Comparison of ENCODE assay signal across 19 cellular contexts in genomic region chr5:138946241-138946623, GRCh38.
DNase-seq lines count a peak whose midpoint lies in the region; ATAC-seq and TF ChIP-seq lines count a peak whose summit lies in the region.
"Had no signal": no experiment of that assay in that cellular context is flagged by ENCODE, and none has a peak within 500 bp of the region (broad histone marks: within the 10 kb centered on the region; RNA-seq: fewer than 3 reads in every experiment).

No MANE protein-coding gene starts in this region.

- H3K27ac Mint-ChIP-seq in WTC11: no peak overlapping the region
- H3K27ac Mint-ChIP-seq: CD8-positive, alpha-beta T cell; natural killer cell; T-helper 1 cell treated with Interleukin-12 subunit alpha and Interleukin-12 subunit beta and Interleukin-4 antibody, amounts not matched to agents 30 μg/mL and 1 μg/mL, for 36 hours had no signal

- H3K9ac ChIP-seq in BLaER1: no peak overlapping the region

- H3K36me3 ChIP-seq in BLaER1: peaks cover 19% of the 10 kb centered on the region; the same call in 1 of the 2 replicates

- H3K36me3 Mint-ChIP-seq in WTC11: no peaks in the 10 kb centered on the region
- H3K36me3 Mint-ChIP-seq: natural killer cell had no signal

- no peak for DNase-seq in WTC11 (ENCODE audit: low spot score)
- peak in 41 of 42 donors; percentile 47 to 85 (median 73) for DNase-seq in head of caudate nucleus
- peak in 33 of 56 donors; percentile 30 to 82 (median 58) for DNase-seq in nucleus accumbens (lab: John Stamatoyannopoulos, UW)
- no peak for DNase-seq in DMS79 treated with DMSO at 0.1 percent for 48 hours (lab: John Stamatoyannopoulos, UW)
- DNase-seq in activated CD4-positive, alpha-beta T cell treated with anti-CD3 and anti-CD28 coated beads for 1 hour: no peak
- DNase-seq: aorta; CD8-positive, alpha-beta T cell; colonic mucosa; foreskin keratinocyte; natural killer cell; NCI-H1436; SHP77; stimulated activated naive CD4-positive, alpha-beta T cell; WERI-Rb-1 had no signal

- CTCF ChIA-PET in WTC11 (lab: Charles Lee): interaction anchor here (0.7 to 2.5 kb wide), 11 partner anchors 9 to 371 kb away, joined by 3 to 12 read pairs (median 5); partner anchors contain the start of gene HSPA9

- H4K20me1 ChIP-seq in BLaER1: 0 out of 2 replicates have a peak, but pooled peaks cover 10% of the 10 kb centered on the region

- peak overlapping the region; percentile 81 for H3K27ac ChIP-seq in BLaER1
- H3K27ac ChIP-seq: colonic mucosa, foreskin keratinocyte, WERI-Rb-1 had no signal

- H3K4me3 Mint-ChIP-seq in WTC11: no peak overlapping the region
- H3K4me3 Mint-ChIP-seq: CD8-positive, alpha-beta T cell; natural killer cell; T-helper 1 cell treated with Interleukin-12 subunit alpha and Interleukin-12 subunit beta and Interleukin-4 antibody, amounts not matched to agents 30 μg/mL and 1 μg/mL, for 36 hours had no signal

- POLR2A ChIA-PET in WTC11 (lab: Charles Lee): no interaction called here

- no peak overlapping the region for H3K4me3 ChIP-seq in BLaER1
- H3K4me3 ChIP-seq: colonic mucosa, lung had no signal

- no peaks in the 10 kb centered on the region for H3K9me3 ChIP-seq in BLaER1
- H3K9me3 ChIP-seq: colonic mucosa had no signal

- H3K27me3 Mint-ChIP-seq in WTC11 (ENCODE audit: low read depth): no peaks in the 10 kb centered on the region

- H3K9me3 Mint-ChIP-seq in WTC11: no peaks in the 10 kb centered on the region
- H3K9me3 Mint-ChIP-seq: CD8-positive, alpha-beta T cell; natural killer cell; T-helper 1 cell treated with Interleukin-12 subunit alpha and Interleukin-12 subunit beta and Interleukin-4 antibody, amounts not matched to agents 30 μg/mL and 1 μg/mL, for 36 hours had no signal

- intact Hi-C loops in head of caudate nucleus (cut with DNase I): loop anchor here (10.0 kb wide), 1 partner anchor 249 kb away; the partner anchor contains the start of gene SIL1

- H3K4me1 Mint-ChIP-seq in WTC11: peaks cover 38% of the 10 kb centered on the region

- TF ChIP-seq CTCF in WTC11 (IDR thresholded peaks at IDR 0.05): no peak

- no peaks in the 10 kb centered on the region for H3K27me3 ChIP-seq in BLaER1
- H3K27me3 ChIP-seq: colonic mucosa, foreskin keratinocyte had no signal

- H3K4me1 ChIP-seq in BLaER1: peaks cover 99% of the 10 kb centered on the region
- H3K4me1 ChIP-seq: colonic mucosa, foreskin keratinocyte had no signal

- H3K4me2 ChIP-seq in BLaER1: no peak overlapping the region; the same call in 1 of the 2 replicates

- ATAC-seq in WTC11 (peak; percentile 32), HG03135 (IDR thresholded peaks at IDR 0.05; ENCODE audit: unreplicated experiment) (no peak), HG02884 (IDR thresholded peaks at IDR 0.05; ENCODE audit: unreplicated experiment) (no peak)
- ATAC-seq: CD8-positive, alpha-beta T cell; foreskin keratinocyte; natural killer cell had no signal

TF ChIP-seq in WTC11, 78 proteins besides CTCF, POLR2A, EP300 and RAD21:
- TF ChIP-seq CREB1 (CRISPR knock-in tag; IDR thresholded peaks at IDR 0.05): no peak
- TF ChIP-seq, protein P1, sequence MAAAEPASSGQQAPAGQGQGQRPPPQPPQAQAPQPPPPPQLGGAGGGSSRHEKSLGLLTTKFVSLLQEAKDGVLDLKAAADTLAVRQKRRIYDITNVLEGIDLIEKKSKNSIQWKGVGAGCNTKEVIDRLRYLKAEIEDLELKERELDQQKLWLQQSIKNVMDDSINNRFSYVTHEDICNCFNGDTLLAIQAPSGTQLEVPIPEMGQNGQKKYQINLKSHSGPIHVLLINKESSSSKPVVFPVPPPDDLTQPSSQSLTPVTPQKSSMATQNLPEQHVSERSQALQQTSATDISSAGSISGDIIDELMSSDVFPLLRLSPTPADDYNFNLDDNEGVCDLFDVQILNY (CRISPR knock-in tag; IDR thresholded peaks at IDR 0.05): no peak

Comparison
In these comparisons a context has a peak if more than half of its experiments do, and no peak if none do; other contexts are left out.
1. DNase-seq: peak in head of caudate nucleus (41 of 42) and nucleus accumbens (33 of 56); none in WTC11 (single experiment), DMS79 treated with DMSO at 0.1 percent for 48 hours (single experiment) and activated CD4-positive, alpha-beta T cell treated with anti-CD3 and anti-CD28 coated beads for 1 hour (single experiment).